ENCODE assay signal across 14 cellular contexts in the genomic region with DNA sequence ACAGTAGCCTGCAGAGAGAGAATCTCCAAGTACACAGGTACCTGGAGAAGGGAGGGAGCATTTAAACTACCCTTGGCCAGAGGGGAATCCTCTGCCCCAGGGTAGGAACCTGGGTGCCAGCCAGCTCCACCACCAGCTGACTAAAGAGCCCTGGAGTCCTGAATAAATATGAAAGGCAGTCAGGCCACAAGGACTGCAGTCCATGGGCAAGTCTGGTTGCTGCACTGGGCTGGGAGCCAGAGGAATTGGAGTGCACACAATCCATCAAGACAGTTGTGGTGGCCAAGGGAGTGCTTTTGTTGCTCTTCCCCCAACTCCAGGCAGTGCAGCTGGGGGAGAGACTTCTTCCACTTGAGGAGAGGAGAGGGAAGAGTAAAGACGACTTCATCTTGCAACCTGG.
DNase-seq lines count a peak whose midpoint lies in the region; ATAC-seq and TF ChIP-seq lines count a peak whose summit lies in the region.
"Had no signal": no experiment of that assay in that cellular context is flagged by ENCODE, and none has a peak within 500 bp of the region (broad histone marks: within the 10 kb centered on the region; RNA-seq: fewer than 3 reads in every experiment).

No MANE protein-coding gene starts in this region.

- no peaks in the 10 kb centered on the region; the same call in 1 of the 2 replicates for H3K9me3 ChIP-seq in Caco-2
- H3K9me3 ChIP-seq in left lung = no peaks in the 10 kb centered on the region
- H3K9me3 ChIP-seq: adrenal gland had no signal

- DNase-seq in Caco-2 = no peak
- peak; percentile 44 for DNase-seq in NCI-H1092 (lab: John Stamatoyannopoulos, UW)
- peak; percentile 48 for DNase-seq in SHP77 treated with DMSO at 0.1 percent for 48 hours (lab: John Stamatoyannopoulos, UW)
- DNase-seq in left lung = peak; percentile 65 to 67
- DNase-seq in SW480 (ENCODE audit: low spot score) = no peak
- DNase-seq in NCI-H82 (lab: John Stamatoyannopoulos, UW) = no peak
- DNase-seq: NCI-H1048 had no signal

- POLR2A ChIA-PET in Caco-2 (lab: Charles Lee) = no interaction called here

- ATAC-seq in left lung = peak; percentile 97
- no peak for ATAC-seq in HG02588 (IDR thresholded peaks at IDR 0.05; ENCODE audit: unreplicated experiment)
- ATAC-seq in HG02938 (IDR thresholded peaks at IDR 0.05; ENCODE audit: unreplicated experiment) = no peak

- peaks cover 5% of the 10 kb centered on the region for H3K9me3 Mint-ChIP-seq in Caco-2 (ENCODE audit: unreplicated experiment)
- H3K9me3 Mint-ChIP-seq: activated T-cell treated with anti-CD3 and anti-CD28 coated beads, Interleukin-2, amount 50 U/mL, for 4 hours had no signal

- no peak overlapping the region for H3K4me3 ChIP-seq in Caco-2 (ENCODE audit: low read depth, low read length)
- no peak overlapping the region for H3K4me3 ChIP-seq in left lung
- H3K4me3 ChIP-seq: adrenal gland, PC-9 had no signal

- no peaks in the 10 kb centered on the region for H3K4me1 Mint-ChIP-seq in Caco-2 (ENCODE audit: low read depth, unreplicated experiment)
- H3K4me1 Mint-ChIP-seq: B cell had no signal

- intact Hi-C loops in Caco-2 (cut with micrococcal nuclease; ENCODE audit: unreplicated experiment) = no loop called here
- intact Hi-C loops in left lung (cut with DNase I) = loop anchor here in 1 of 2 donors (10.0 kb wide), 1 partner anchor 797 kb away; no protein-coding TSS in a partner anchor

- no peak overlapping the region for H3K4me3 Mint-ChIP-seq in Caco-2 (ENCODE audit: unreplicated experiment)
- H3K4me3 Mint-ChIP-seq: activated T-cell treated with anti-CD3 and anti-CD28 coated beads, Interleukin-2, amount 50 U/mL, for 4 hours; B cell; stimulated activated naive B cell treated with anti-CD40 and anti-IgM and Interleukin-4, amounts not matched to agents 10 μg/mL and 1 μg/mL and 100 μg/mL, for 72 hours had no signal

- no TSS peak for BruUV-seq in Caco-2 (replicated peaks; lab: Mats Ljungman, UMichigan)

- no peaks in the 10 kb centered on the region for H3K36me3 Mint-ChIP-seq in Caco-2 (ENCODE audit: insufficient read depth, unreplicated experiment)
- H3K36me3 Mint-ChIP-seq: stimulated activated naive B cell treated with anti-CD40 and anti-IgM and Interleukin-4, amounts not matched to agents 10 μg/mL and 1 μg/mL and 100 μg/mL, for 72 hours had no signal

- peaks cover 4% of the 10 kb centered on the region for H3K27me3 Mint-ChIP-seq in Caco-2 (ENCODE audit: insufficient read depth, unreplicated experiment)

- H3K27ac Mint-ChIP-seq in Caco-2 (ENCODE audit: unreplicated experiment) = peak overlapping the region; percentile 51
- H3K27ac Mint-ChIP-seq: B cell had no signal

- TF ChIP-seq CTCF in Caco-2 (IDR thresholded peaks at IDR 0.05; ENCODE audit: insufficient read depth in 1 of 2, low read depth in 1 of 2, low read length in 1 of 2, severe bottlenecking in 1 of 2, unreplicated experiment in 1 of 2) = no peak
- no peak for TF ChIP-seq CTCF in left lung (IDR thresholded peaks at IDR 0.05)

- H3K27me3 ChIP-seq in Caco-2 (replicated peaks; ENCODE audit: control insufficient read depth, insufficient read depth, low read length) (no peaks in the 10 kb centered on the region), left lung (no peaks in the 10 kb centered on the region)
- H3K27me3 ChIP-seq: adrenal gland had no signal

- H3K4me1 ChIP-seq in Caco-2 (no peaks in the 10 kb centered on the region), left lung (no peaks in the 10 kb centered on the region)
- H3K4me1 ChIP-seq: adrenal gland had no signal

- no peaks in the 10 kb centered on the region for H3K36me3 ChIP-seq in Caco-2 (ENCODE audit: control insufficient read depth, insufficient read depth, low read length)
- H3K36me3 ChIP-seq in left lung = no peaks in the 10 kb centered on the region
- H3K36me3 ChIP-seq: adrenal gland had no signal

- CTCF ChIA-PET in Caco-2 (lab: Charles Lee) = interaction anchor here (0.7 to 1.0 kb wide), 2 partner anchors 67 to 84 kb away, joined by 3 to 4 read pairs; no protein-coding TSS in a partner anchor

- H3K27ac ChIP-seq in left lung = no peak overlapping the region
- H3K27ac ChIP-seq: adrenal gland, PC-9 had no signal

Comparison
In these comparisons a context has a peak if more than half of its experiments do, and no peak if none do; other contexts are left out.
1. DNase-seq: peak in NCI-H1092 (single experiment), SHP77 treated with DMSO at 0.1 percent for 48 hours (single experiment) and left lung (2 of 2); none in Caco-2 (0 of 2), SW480 (single experiment) and NCI-H82 (single experiment).